In the genomic region with DNA sequence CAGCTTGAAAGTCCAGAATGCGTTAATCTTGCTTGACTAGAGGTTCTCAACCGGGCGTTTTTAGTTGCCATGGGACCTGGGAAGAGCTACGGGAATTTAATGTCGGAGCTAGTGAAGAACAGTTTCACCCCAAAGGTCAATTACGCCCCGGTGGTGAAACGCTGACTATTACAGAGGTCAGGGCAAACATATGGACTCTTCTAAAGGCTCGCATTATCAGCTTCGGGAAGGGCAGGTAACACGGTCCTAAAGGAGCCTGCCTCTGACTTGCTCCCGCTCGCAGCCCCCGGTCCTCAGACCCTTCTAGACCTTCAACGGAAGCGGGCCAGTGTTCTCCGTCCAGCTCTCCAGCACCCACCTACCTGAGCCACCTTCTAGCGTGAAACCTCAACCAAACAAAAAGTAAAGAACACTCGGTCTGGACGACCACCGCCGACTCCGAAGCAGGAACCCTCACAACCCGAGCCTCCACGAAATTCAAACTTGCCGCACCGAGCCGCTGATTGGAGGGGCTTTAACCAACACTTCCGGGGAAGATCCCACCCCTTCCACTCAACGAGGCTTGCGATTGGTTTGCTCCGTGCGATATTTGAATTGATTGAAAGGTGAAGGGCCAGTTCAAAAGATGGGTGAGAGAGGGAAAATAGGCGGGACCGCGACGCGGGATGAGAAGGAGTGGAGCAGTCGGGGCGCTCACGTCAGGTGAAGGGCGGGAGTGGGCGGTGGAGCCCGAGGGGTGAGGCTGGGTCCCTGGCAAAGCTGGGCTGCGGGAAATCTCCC, we compare ENCODE assay signal across 8 cellular contexts. TPM values are rescaled to one million over a fixed set of nuclear protein-coding genes. Genes with fewer than 3 reads are reported as not detected.
DNase-seq lines count a peak whose midpoint lies in the region; ATAC-seq lines count a peak whose summit lies in the region.

A gene with protein sequence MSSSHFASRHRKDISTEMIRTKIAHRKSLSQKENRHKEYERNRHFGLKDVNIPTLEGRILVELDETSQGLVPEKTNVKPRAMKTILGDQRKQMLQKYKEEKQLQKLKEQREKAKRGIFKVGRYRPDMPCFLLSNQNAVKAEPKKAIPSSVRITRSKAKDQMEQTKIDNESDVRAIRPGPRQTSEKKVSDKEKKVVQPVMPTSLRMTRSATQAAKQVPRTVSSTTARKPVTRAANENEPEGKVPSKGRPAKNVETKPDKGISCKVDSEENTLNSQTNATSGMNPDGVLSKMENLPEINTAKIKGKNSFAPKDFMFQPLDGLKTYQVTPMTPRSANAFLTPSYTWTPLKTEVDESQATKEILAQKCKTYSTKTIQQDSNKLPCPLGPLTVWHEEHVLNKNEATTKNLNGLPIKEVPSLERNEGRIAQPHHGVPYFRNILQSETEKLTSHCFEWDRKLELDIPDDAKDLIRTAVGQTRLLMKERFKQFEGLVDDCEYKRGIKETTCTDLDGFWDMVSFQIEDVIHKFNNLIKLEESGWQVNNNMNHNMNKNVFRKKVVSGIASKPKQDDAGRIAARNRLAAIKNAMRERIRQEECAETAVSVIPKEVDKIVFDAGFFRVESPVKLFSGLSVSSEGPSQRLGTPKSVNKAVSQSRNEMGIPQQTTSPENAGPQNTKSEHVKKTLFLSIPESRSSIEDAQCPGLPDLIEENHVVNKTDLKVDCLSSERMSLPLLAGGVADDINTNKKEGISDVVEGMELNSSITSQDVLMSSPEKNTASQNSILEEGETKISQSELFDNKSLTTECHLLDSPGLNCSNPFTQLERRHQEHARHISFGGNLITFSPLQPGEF (minus strand): TSS at position 485 of the 780 bp plus-strand sequence. CDS start 2,406 bp downstream, outside the sequence.

- ATAC-seq in GM21360 (IDR thresholded peaks at IDR 0.05; ENCODE audit: unreplicated experiment): peak; percentile 96

- peak within 1 kb of the TSS; percentile 59 for H3K4me3 ChIP-seq in effector memory CD4-positive, alpha-beta T cell (ENCODE audit: insufficient read depth, low read depth, low read length, poor library complexity, severe bottlenecking)

- DNase-seq in COLO829 (ENCODE audit: low spot score): peak; percentile 97
- DNase-seq in HT-29 (ENCODE audit: low spot score): peak; percentile 95
- DNase-seq in NK-92 treated with Interleukin-12 subunit alpha and Interleukin-12 subunit beta, amount 100 ng/mL, for 24 hours (lab: John Stamatoyannopoulos, UW): peak; percentile 94
- DNase-seq in activated CD8-positive, alpha-beta memory T cell treated with anti-CD3 and anti-CD28 coated beads for 1 hour (ENCODE audit: extremely low read depth in 1 of 2, low read depth in 1 of 2): peak; percentile 63 to 70
- DNase-seq in effector memory CD4-positive, alpha-beta T cell: peak; percentile 77 to 88 (median 88)
- DNase-seq in lung microvascular endothelial cell (ENCODE audit: low read depth in 2 of 2): peak; percentile 95
- peak; percentile 75 to 83 (median 82) for DNase-seq in stimulated activated CD4-positive, alpha-beta T cell treated with anti-CD3 and anti-CD28 coated beads, TNF-alpha, amount 100 ng/mL, for 4 hours (ENCODE audit: low read depth in 3 of 3)

- peaks cover 7% of the 10 kb centered on the region for H3K4me1 ChIP-seq in effector memory CD4-positive, alpha-beta T cell (ENCODE audit: control insufficient read depth, insufficient read depth, low read length, poor library complexity, severe bottlenecking)

- peak within 1 kb of the TSS; percentile 18 for H3K27ac ChIP-seq in effector memory CD4-positive, alpha-beta T cell (ENCODE audit: insufficient read depth, low read length, poor library complexity, severe bottlenecking)

- no peaks in the 10 kb centered on the region for H3K27me3 ChIP-seq in effector memory CD4-positive, alpha-beta T cell (replicated peaks; ENCODE audit: control insufficient read depth, insufficient read depth, low read length, poor library complexity, severe bottlenecking)

- no peaks in the 10 kb centered on the region for H3K36me3 ChIP-seq in effector memory CD4-positive, alpha-beta T cell (ENCODE audit: control insufficient read depth, insufficient read depth, low read length)

- no peaks in the 10 kb centered on the region for H3K9me3 ChIP-seq in effector memory CD4-positive, alpha-beta T cell (ENCODE audit: control insufficient read depth, low read length)

RNA-seq across cellular contexts. Expression of the gene that starts here (rescaled TPM):
- total RNA-seq in HT-29 (2014; rRNA removed; shearing (Covaris generic)): 12.7 and 14.1 TPM in 2 replicates
- total RNA-seq in lung microvascular endothelial cell: 3.6 and 18.3 TPM in 2 replicates

Comparison
In these comparisons a context has a peak if more than half of its experiments do, and no peak if none do; other contexts are left out.
1. Peak in every context shown above with its lines: DNase-seq, ATAC-seq, H3K4me3 ChIP-seq and H3K27ac ChIP-seq.